9 cellular contexts compared by ENCODE assay signal in genomic region chr7:128863433-128863989, GRCh38. TPM values are rescaled to one million over a fixed set of nuclear protein-coding genes. Genes with fewer than 3 reads are reported as not detected.
A peak's percentile ranks its signal among the peaks of the same experiment; 100 is the strongest.
DNase-seq lines count a peak whose midpoint lies in the region; ATAC-seq and TF ChIP-seq lines count a peak whose summit lies in the region.
"Had no signal": no experiment of that assay in that cellular context is flagged by ENCODE, and none has a peak within 500 bp of the region (broad histone marks: within the 10 kb centered on the region; RNA-seq: fewer than 3 reads in every experiment).

No MANE protein-coding gene starts in this region.

- peak; percentile 65 for TF ChIP-seq CTCF in astrocyte of the spinal cord (IDR thresholded peaks at IDR 0.05; ENCODE audit: low read depth, low read length)

- DNase-seq in DMS53 (lab: John Stamatoyannopoulos, UW) = peak; percentile 91
- peak; percentile 89 for DNase-seq in HuH-7.5 (ENCODE audit: low spot score)
- DNase-seq in SJSA1 (ENCODE audit: low read depth in 1 of 2, low spot score in 2 of 2) = peak; percentile 59 to 75
- DNase-seq in astrocyte of the spinal cord (ENCODE audit: low read depth, low spot score) = peak; percentile 69
- DNase-seq in iris pigment epithelial cell (ENCODE audit: low read depth) = peak; percentile 70
- peak; percentile 18 to 29 for DNase-seq in stimulated activated CD4-positive, alpha-beta T cell treated with anti-CD3 and anti-CD28 coated beads, Interleukin-1b, Interleukin-23, amount 100 ng/mL, for 4 hours (ENCODE audit: low read depth in 2 of 2)
- no peak for DNase-seq in occipital lobe (lab: John Stamatoyannopoulos, UW)

- H3K4me3 ChIP-seq in SJSA1 (peak overlapping the region; percentile 60), astrocyte of the spinal cord (ENCODE audit: low read depth, low read length) (peak overlapping the region; percentile 72)

- in situ Hi-C loops in astrocyte of the spinal cord (cut with HindIII; ENCODE audit: low sequenced_read_pairs) = no loop called here

- ATAC-seq in GM21390 (IDR thresholded peaks at IDR 0.05; ENCODE audit: unreplicated experiment) = peak; percentile 47

- H3K9me3 ChIP-seq in SJSA1 (replicated peaks) = no peaks in the 10 kb centered on the region

- no peaks in the 10 kb centered on the region for H3K27me3 ChIP-seq in SJSA1 (replicated peaks)

- H3K4me1 ChIP-seq in SJSA1 (replicated peaks) = peaks cover 14% of the 10 kb centered on the region

- H3K27ac ChIP-seq in SJSA1 = no peak overlapping the region

- peaks cover 23% of the 10 kb centered on the region for H3K36me3 ChIP-seq in SJSA1

RNA-seq across cellular contexts. Expression of gene ATP6V1F, which starts 0.9 kb away (rescaled TPM):
- total RNA-seq in SJSA1 (2014; rRNA removed; shearing (Covaris generic)) = 53.6 and 96.2 TPM in 2 replicates
- 61.8 TPM for total RNA-seq in occipital lobe

RNA-seq across cellular contexts. Expression of gene FLNC, which starts 33.3 kb away (rescaled TPM):
- total RNA-seq in SJSA1 (2014; rRNA removed; shearing (Covaris generic)) = 56.8 and 84.7 TPM in 2 replicates
- total RNA-seq in occipital lobe = 3.6 TPM

RNA-seq across cellular contexts. Expression of gene KCP, which starts 47.0 kb away (rescaled TPM):
- not detected in 2 replicates for total RNA-seq in SJSA1 (2014; rRNA removed; shearing (Covaris generic))
- total RNA-seq in occipital lobe = 0.16 TPM
- total RNA-seq: dermis microvascular lymphatic vessel endothelial cell had no signal

Comparison
In these comparisons a context has a peak if more than half of its experiments do, and no peak if none do; other contexts are left out.
1. RNA of gene FLNC, which starts 33.3 kb away (total RNA-seq): 56.8 to 84.7 TPM in SJSA1; 3.6 TPM in occipital lobe (single experiment); every median in the first group is over 10 times any median in the second.